Comparison of ENCODE assay signal across 8 cellular contexts in the genomic region with DNA sequence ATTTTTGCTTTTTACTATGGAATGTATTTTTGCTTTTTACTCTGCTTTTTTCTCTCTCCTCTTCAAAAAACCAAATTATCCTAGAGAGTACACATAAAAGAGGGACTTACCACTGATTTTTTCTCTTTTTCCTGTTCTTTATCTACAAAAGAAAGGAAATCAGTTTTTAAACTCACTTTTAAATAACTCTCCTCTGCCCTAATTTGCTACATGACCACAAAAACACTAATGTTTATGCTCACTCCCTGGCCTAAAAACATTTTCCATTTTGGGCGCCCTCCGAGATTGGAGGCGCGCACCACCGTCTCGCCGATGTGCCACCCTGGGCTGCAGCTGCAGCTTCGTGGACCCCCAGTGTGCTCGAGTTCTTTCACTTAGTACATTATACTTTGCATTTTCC. TPM values are rescaled to one million over a fixed set of nuclear protein-coding genes. Genes with fewer than 3 reads are reported as not detected.
DNase-seq lines count a peak whose midpoint lies in the region; ATAC-seq, FAIRE-seq and TF ChIP-seq lines count a peak whose summit lies in the region.

No MANE protein-coding gene starts in this region.

- no peaks in the 10 kb centered on the region for H3K9me3 Mint-ChIP-seq in T-helper 1 cell treated with Interleukin-12 subunit alpha and Interleukin-12 subunit beta and Interleukin-4 antibody, amounts not matched to agents 30 μg/mL and 1 μg/mL, for 36 hours

- H3K27me3 Mint-ChIP-seq in T-helper 1 cell treated with Interleukin-12 subunit alpha and Interleukin-12 subunit beta and Interleukin-4 antibody, amounts not matched to agents 30 μg/mL and 1 μg/mL, for 36 hours (ENCODE audit: low read depth): peaks cover 3% of the 10 kb centered on the region

- intact Hi-C loops in HepG2 (cut with micrococcal nuclease; ENCODE audit: unreplicated experiment): no loop called here
- intact Hi-C loops in head of caudate nucleus (cut with DNase I): no loop called here

- H3K4me1 ChIP-seq in HepG2 (ENCODE audit: insufficient read depth, low read length) (peaks cover 52% of the 10 kb centered on the region), suprapubic skin (peaks cover 53% of the 10 kb centered on the region)

- peak overlapping the region; percentile 88 for H3K27ac Mint-ChIP-seq in T-helper 1 cell treated with Interleukin-12 subunit alpha and Interleukin-12 subunit beta and Interleukin-4 antibody, amounts not matched to agents 30 μg/mL and 1 μg/mL, for 36 hours

- ATAC-seq in HepG2: no peak

- H3K9ac ChIP-seq in HepG2 (ENCODE audit: insufficient read depth, low read depth, low read length): peak overlapping the region; percentile 95

- H3K9me3 ChIP-seq in HepG2 (ENCODE audit: low read length) (no peaks in the 10 kb centered on the region), suprapubic skin (no peaks in the 10 kb centered on the region)

- 98% methylated on average over 9 of the region's 9 CpGs for WGBS in HepG2 (ENCODE audit: low lambda C conversion rate)
- WGBS in suprapubic skin: 56% methylated on average over 9 of the region's 9 CpGs

- CTCF ChIA-PET in HepG2 (lab: Yijun Ruan, JAX; ENCODE audit: low intra/inter-chr PET ratio, low total read pairs): no interaction called here

- H3K4me3 ChIP-seq in HepG2 (replicated peaks in 1 of 3; ENCODE audit: insufficient read depth in 1 of 3, low read depth in 2 of 3, low read length in 3 of 3) (peak overlapping the region in 2 of 3 experiments; percentile 79 to 83; a peak in 5 of 6 replicates), suprapubic skin (peak overlapping the region; percentile 71)

- TF ChIP-seq POLR2A in HepG2 (IDR thresholded peaks at IDR 0.05; ENCODE audit: insufficient read depth in 1 of 2, low read depth in 2 of 2, low read length in 2 of 2) (no peak), suprapubic skin (IDR thresholded peaks at IDR 0.05) (no peak)

- no peaks in the 10 kb centered on the region for H4K20me1 ChIP-seq in HepG2 (ENCODE audit: insufficient read depth, low read length)

- no peak for FAIRE-seq in HepG2 (lab: Jason Lieb, UNC)

- no peak for TF ChIP-seq RAD21 in HepG2 (CRISPR knock-in tag; IDR thresholded peaks at IDR 0.05)

- TF ChIP-seq EP300 in HepG2 (IDR thresholded peaks at IDR 0.05; ENCODE audit: low read depth in 2 of 2, low read length in 2 of 2) (no peak), HepG2 (CRISPR knock-in tag; IDR thresholded peaks at IDR 0.05; ENCODE audit: borderline replicate concordance) (no peak), suprapubic skin (IDR thresholded peaks at IDR 0.05) (no peak)

- no peak overlapping the region for H2AFZ ChIP-seq in HepG2 (ENCODE audit: low read length)

- H3K36me3 ChIP-seq in HepG2 (replicated peaks in 1 of 2; ENCODE audit: control insufficient read depth in 1 of 2, insufficient read depth in 2 of 2, low read length in 2 of 2): no peaks in the 10 kb centered on the region; a peak in 2 of 5 replicates
- H3K36me3 ChIP-seq in suprapubic skin: peaks cover 9% of the 10 kb centered on the region

- DNase-seq in T-helper 1 cell: no peak
- no peak for DNase-seq in HepG2 (ENCODE audit: low spot score)
- DNase-seq in suprapubic skin (ENCODE audit: low spot score in 2 of 2): peak in 1 of 2 donors; percentile 55
- no peak for DNase-seq in DMS 273 treated with DMSO at 0.1 percent for 48 hours (lab: John Stamatoyannopoulos, UW)
- no peak for DNase-seq in cerebellar nuclear complex (lab: John Stamatoyannopoulos, UW)
- no peak for DNase-seq in head of caudate nucleus

- H3K27me3 ChIP-seq in HepG2 (ENCODE audit: control insufficient read depth in 1 of 2, insufficient read depth in 2 of 2, low read length in 2 of 2) (no peaks in the 10 kb centered on the region), suprapubic skin (no peaks in the 10 kb centered on the region)

- BruUV-seq in HepG2 (replicated peaks; lab: Mats Ljungman, UMichigan): no TSS peak

- H3K4me3 Mint-ChIP-seq in T-helper 1 cell treated with Interleukin-12 subunit alpha and Interleukin-12 subunit beta and Interleukin-4 antibody, amounts not matched to agents 30 μg/mL and 1 μg/mL, for 36 hours: peak overlapping the region; percentile 62

- peak overlapping the region; percentile 94 for H3K27ac ChIP-seq in angular gyrus (ENCODE audit: low read depth, low read length)
- H3K27ac ChIP-seq in HepG2 (ENCODE audit: extremely low read length, insufficient read depth, low read length): peak overlapping the region; percentile 87
- H3K27ac ChIP-seq in suprapubic skin: peak overlapping the region; percentile 92

- H3K4me1 Mint-ChIP-seq in T-helper 1 cell treated with Interleukin-12 subunit alpha and Interleukin-12 subunit beta and Interleukin-4 antibody, amounts not matched to agents 30 μg/mL and 1 μg/mL, for 36 hours (ENCODE audit: low read depth): peaks cover 51% of the 10 kb centered on the region

- POLR2A ChIA-PET in HepG2 (lab: Yijun Ruan, JAX): interaction anchor here (0.8 to 2.0 kb wide), 4 partner anchors 10 to 140 kb away, joined by 3 to 5 read pairs (median 4); no protein-coding TSS in a partner anchor

- H3K79me2 ChIP-seq in HepG2 (ENCODE audit: insufficient read depth, low read length): peaks cover 12% of the 10 kb centered on the region

- H3K36me3 Mint-ChIP-seq in T-helper 1 cell treated with Interleukin-12 subunit alpha and Interleukin-12 subunit beta and Interleukin-4 antibody, amounts not matched to agents 30 μg/mL and 1 μg/mL, for 36 hours (ENCODE audit: low read depth): peaks cover 29% of the 10 kb centered on the region

- in situ Hi-C loops in HepG2 (cut with HindIII; ENCODE audit: extremely low pct_ligation_motif_present, low pct_unique_long_range_greater_than_20kb): no loop called here

- H3K4me2 ChIP-seq in HepG2 (ENCODE audit: low read depth, low read length): peak overlapping the region; percentile 95

- no peak for TF ChIP-seq CTCF in HepG2 (CRISPR knock-in tag; IDR thresholded peaks at IDR 0.05)
- TF ChIP-seq CTCF in suprapubic skin (IDR thresholded peaks at IDR 0.05): no peak

RNA-seq across cellular contexts. Expression of a gene that starts 1.1 kb away (rescaled TPM):
- total RNA-seq in HepG2 (2016; rRNA removed; fragmentation: Illumina TruSeq; extraction: Trizol) (18.7 and 19.0 TPM in 2 replicates), suprapubic skin (10 to 100 TPM; 13.6 to 27.0 (median 19.7) TPM)
- total RNA-seq in HepG2 (2016; cell fraction: cytosol; rRNA removed; fragmentation: Illumina TruSeq; extraction: Trizol; ENCODE audit: low read depth): 6.7 and 7.1 TPM in 2 replicates
- 18.5 and 19.5 TPM in 2 replicates for total RNA-seq in HepG2 (2016; cell fraction: insoluble cytoplasmic fraction; rRNA removed; fragmentation: Illumina TruSeq; extraction: Trizol)
- total RNA-seq in HepG2 (2016; cell fraction: membrane; rRNA removed; fragmentation: Illumina TruSeq; extraction: Trizol): 12.7 and 13.2 TPM in 2 replicates
- 24.4 and 27.5 TPM in 2 replicates for total RNA-seq in HepG2 (2016; cell fraction: nucleus; rRNA removed; fragmentation: Illumina TruSeq; extraction: Trizol)
- 21.0 and 30.8 TPM in 2 replicates for polyA plus RNA-seq in HepG2 (2011; rRNA removed)
- polyA plus RNA-seq in HepG2 (2011; cell fraction: cytosol; rRNA removed): 10.3 and 11.7 TPM in 2 replicates
- 74.0 and 103 TPM in 2 replicates for polyA plus RNA-seq in HepG2 (2011; cell fraction: nucleus; rRNA removed)
- 12.9 and 15.4 TPM in 2 replicates for polyA plus RNA-seq in HepG2 (2012)
- polyA plus RNA-seq in HepG2 (2016; cell fraction: cytosol; fragmentation: Illumina TruSeq; extraction: Trizol; ENCODE audit: low read depth): 3.7 and 4.7 TPM in 2 replicates
- polyA plus RNA-seq in HepG2 (2016; cell fraction: insoluble cytoplasmic fraction; fragmentation: Illumina TruSeq; extraction: Trizol; ENCODE audit: low read depth): 15.5 and 18.0 TPM in 2 replicates
- polyA plus RNA-seq in HepG2 (2016; cell fraction: membrane; fragmentation: Illumina TruSeq; extraction: Trizol; ENCODE audit: low read depth): 7.7 and 9.3 TPM in 2 replicates
- 34.2 and 36.3 TPM in 2 replicates for polyA plus RNA-seq in HepG2 (2016; cell fraction: nucleus; fragmentation: Illumina TruSeq; extraction: Trizol; ENCODE audit: insufficient read depth, low read depth)
- 27.6 and 35.2 TPM in 2 replicates for polyA minus RNA-seq in HepG2 (2011; rRNA and poly(A)+ RNA removed; ENCODE audit: low replicate concordance)
- polyA minus RNA-seq in HepG2 (2011; cell fraction: cytosol; rRNA and poly(A)+ RNA removed): 6.0 and 6.2 TPM in 2 replicates
- polyA minus RNA-seq in HepG2 (2011; cell fraction: nucleus; rRNA and poly(A)+ RNA removed): 23.8 and 26.7 TPM in 2 replicates

RNA-seq across cellular contexts. Expression of a gene that starts 3.5 kb away (rescaled TPM):
- total RNA-seq in HepG2 (2016; rRNA removed; fragmentation: Illumina TruSeq; extraction: Trizol): 83.0 and 120 TPM in 2 replicates
- 262 and 384 TPM in 2 replicates for total RNA-seq in HepG2 (2016; cell fraction: cytosol; rRNA removed; fragmentation: Illumina TruSeq; extraction: Trizol; ENCODE audit: low read depth)
- 80.2 and 129 TPM in 2 replicates for total RNA-seq in HepG2 (2016; cell fraction: insoluble cytoplasmic fraction; rRNA removed; fragmentation: Illumina TruSeq; extraction: Trizol)
- 165 and 224 TPM in 2 replicates for total RNA-seq in HepG2 (2016; cell fraction: membrane; rRNA removed; fragmentation: Illumina TruSeq; extraction: Trizol)
- 56.6 and 61.7 TPM in 2 replicates for total RNA-seq in HepG2 (2016; cell fraction: nucleus; rRNA removed; fragmentation: Illumina TruSeq; extraction: Trizol)
- polyA plus RNA-seq in HepG2 (2011; rRNA removed): 152 and 167 TPM in 2 replicates
- 201 and 220 TPM in 2 replicates for polyA plus RNA-seq in HepG2 (2011; cell fraction: cytosol; rRNA removed)
- 45.6 and 74.1 TPM in 2 replicates for polyA plus RNA-seq in HepG2 (2011; cell fraction: nucleus; rRNA removed)
- 78.5 and 108 TPM in 2 replicates for polyA plus RNA-seq in HepG2 (2012)
- polyA plus RNA-seq in HepG2 (2016; cell fraction: cytosol; fragmentation: Illumina TruSeq; extraction: Trizol; ENCODE audit: low read depth): 345 and 456 TPM in 2 replicates
- 86.2 and 89.6 TPM in 2 replicates for polyA plus RNA-seq in HepG2 (2016; cell fraction: insoluble cytoplasmic fraction; fragmentation: Illumina TruSeq; extraction: Trizol; ENCODE audit: low read depth)
- 169 and 229 TPM in 2 replicates for polyA plus RNA-seq in HepG2 (2016; cell fraction: membrane; fragmentation: Illumina TruSeq; extraction: Trizol; ENCODE audit: low read depth)
- polyA plus RNA-seq in HepG2 (2016; cell fraction: nucleus; fragmentation: Illumina TruSeq; extraction: Trizol; ENCODE audit: insufficient read depth, low read depth): 90.2 and 116 TPM in 2 replicates
- 41.9 and 49.9 TPM in 2 replicates for polyA minus RNA-seq in HepG2 (2011; rRNA and poly(A)+ RNA removed; ENCODE audit: low replicate concordance)
- 32.4 and 34.8 TPM in 2 replicates for polyA minus RNA-seq in HepG2 (2011; cell fraction: cytosol; rRNA and poly(A)+ RNA removed)
- 23.4 and 35.9 TPM in 2 replicates for polyA minus RNA-seq in HepG2 (2011; cell fraction: nucleus; rRNA and poly(A)+ RNA removed)
- 10 to 100 TPM; 15.4 to 33.7 (median 21.4) TPM for total RNA-seq in suprapubic skin

RNA-seq across cellular contexts. Expression of a gene that starts 17.4 kb away (rescaled TPM):
- total RNA-seq in HepG2 (2016; rRNA removed; fragmentation: Illumina TruSeq; extraction: Trizol) (1.7 and 1.9 TPM in 2 replicates), suprapubic skin (1 to 10 TPM in 3 of 4 donors, under 1 TPM in 1; 0.97 to 1.6 (median 1.5) TPM)
- 0.30 TPM in 1 of 2 replicates, not detected in the other for total RNA-seq in HepG2 (2016; cell fraction: cytosol; rRNA removed; fragmentation: Illumina TruSeq; extraction: Trizol; ENCODE audit: low read depth)
- 2.0 TPM in 2 replicates for total RNA-seq in HepG2 (2016; cell fraction: insoluble cytoplasmic fraction; rRNA removed; fragmentation: Illumina TruSeq; extraction: Trizol)
- 0.77 and 0.93 TPM in 2 replicates for total RNA-seq in HepG2 (2016; cell fraction: membrane; rRNA removed; fragmentation: Illumina TruSeq; extraction: Trizol)
- total RNA-seq in HepG2 (2016; cell fraction: nucleus; rRNA removed; fragmentation: Illumina TruSeq; extraction: Trizol): 1.3 and 1.6 TPM in 2 replicates
- 2.9 and 3.0 TPM in 2 replicates for polyA plus RNA-seq in HepG2 (2011; rRNA removed)
- 2.0 and 3.6 TPM in 2 replicates for polyA plus RNA-seq in HepG2 (2011; cell fraction: cytosol; rRNA removed)
- polyA plus RNA-seq in HepG2 (2011; cell fraction: nucleus; rRNA removed): 3.5 and 4.0 TPM in 2 replicates
- 2.3 and 2.4 TPM in 2 replicates for polyA plus RNA-seq in HepG2 (2012)
- 0.19 TPM in 1 of 2 replicates, not detected in the other for polyA plus RNA-seq in HepG2 (2016; cell fraction: cytosol; fragmentation: Illumina TruSeq; extraction: Trizol; ENCODE audit: low read depth)
- 1.5 and 2.0 TPM in 2 replicates for polyA plus RNA-seq in HepG2 (2016; cell fraction: insoluble cytoplasmic fraction; fragmentation: Illumina TruSeq; extraction: Trizol; ENCODE audit: low read depth)
- polyA plus RNA-seq in HepG2 (2016; cell fraction: membrane; fragmentation: Illumina TruSeq; extraction: Trizol; ENCODE audit: low read depth): 0.64 and 0.72 TPM in 2 replicates
- polyA plus RNA-seq in HepG2 (2016; cell fraction: nucleus; fragmentation: Illumina TruSeq; extraction: Trizol; ENCODE audit: insufficient read depth, low read depth): 2.1 TPM in 2 replicates
- polyA minus RNA-seq in HepG2 (2011; rRNA and poly(A)+ RNA removed; ENCODE audit: low replicate concordance): 2.2 and 5.1 TPM in 2 replicates
- 2.7 and 3.4 TPM in 2 replicates for polyA minus RNA-seq in HepG2 (2011; cell fraction: cytosol; rRNA and poly(A)+ RNA removed)
- 3.2 and 6.3 TPM in 2 replicates for polyA minus RNA-seq in HepG2 (2011; cell fraction: nucleus; rRNA and poly(A)+ RNA removed)

RNA-seq across cellular contexts. Expression of a gene that starts 30.4 kb away (rescaled TPM):
- not detected in 2 replicates for total RNA-seq in HepG2 (2016; rRNA removed; fragmentation: Illumina TruSeq; extraction: Trizol)
- total RNA-seq in HepG2 (2016; cell fraction: cytosol; rRNA removed; fragmentation: Illumina TruSeq; extraction: Trizol; ENCODE audit: low read depth): not detected in 2 replicates
- not detected in 2 replicates for total RNA-seq in HepG2 (2016; cell fraction: insoluble cytoplasmic fraction; rRNA removed; fragmentation: Illumina TruSeq; extraction: Trizol)
- not detected in 2 replicates for total RNA-seq in HepG2 (2016; cell fraction: membrane; rRNA removed; fragmentation: Illumina TruSeq; extraction: Trizol)
- total RNA-seq in HepG2 (2016; cell fraction: nucleus; rRNA removed; fragmentation: Illumina TruSeq; extraction: Trizol): not detected in 2 replicates
- polyA plus RNA-seq in HepG2 (2011; rRNA removed): not detected in 2 replicates
- polyA plus RNA-seq in HepG2 (2011; cell fraction: cytosol; rRNA removed): not detected in 2 replicates
- polyA plus RNA-seq in HepG2 (2011; cell fraction: nucleus; rRNA removed): not detected in 2 replicates
- polyA plus RNA-seq in HepG2 (2012): not detected in 2 replicates
- polyA plus RNA-seq in HepG2 (2016; cell fraction: cytosol; fragmentation: Illumina TruSeq; extraction: Trizol; ENCODE audit: low read depth): not detected in 2 replicates
- not detected in 2 replicates for polyA plus RNA-seq in HepG2 (2016; cell fraction: insoluble cytoplasmic fraction; fragmentation: Illumina TruSeq; extraction: Trizol; ENCODE audit: low read depth)
- polyA plus RNA-seq in HepG2 (2016; cell fraction: membrane; fragmentation: Illumina TruSeq; extraction: Trizol; ENCODE audit: low read depth): not detected in 2 replicates
- not detected in 2 replicates for polyA plus RNA-seq in HepG2 (2016; cell fraction: nucleus; fragmentation: Illumina TruSeq; extraction: Trizol; ENCODE audit: insufficient read depth, low read depth)
- not detected in 2 replicates for polyA minus RNA-seq in HepG2 (2011; rRNA and poly(A)+ RNA removed; ENCODE audit: low replicate concordance)
- polyA minus RNA-seq in HepG2 (2011; cell fraction: cytosol; rRNA and poly(A)+ RNA removed): not detected in 2 replicates
- not detected in 2 replicates for polyA minus RNA-seq in HepG2 (2011; cell fraction: nucleus; rRNA and poly(A)+ RNA removed)
- not detected for total RNA-seq in suprapubic skin

RNA-seq across cellular contexts. Expression of a gene that starts 55.6 kb away (rescaled TPM):
- total RNA-seq in HepG2 (2016; rRNA removed; fragmentation: Illumina TruSeq; extraction: Trizol): 20.6 and 29.2 TPM in 2 replicates
- total RNA-seq in HepG2 (2016; cell fraction: cytosol; rRNA removed; fragmentation: Illumina TruSeq; extraction: Trizol; ENCODE audit: low read depth): 14.7 and 15.6 TPM in 2 replicates
- total RNA-seq in HepG2 (2016; cell fraction: insoluble cytoplasmic fraction; rRNA removed; fragmentation: Illumina TruSeq; extraction: Trizol): 18.9 and 30.0 TPM in 2 replicates
- 39.9 and 42.8 TPM in 2 replicates for total RNA-seq in HepG2 (2016; cell fraction: membrane; rRNA removed; fragmentation: Illumina TruSeq; extraction: Trizol)
- total RNA-seq in HepG2 (2016; cell fraction: nucleus; rRNA removed; fragmentation: Illumina TruSeq; extraction: Trizol): 19.8 and 22.0 TPM in 2 replicates
- 48.7 and 62.0 TPM in 2 replicates for polyA plus RNA-seq in HepG2 (2011; rRNA removed)
- 53.5 and 62.3 TPM in 2 replicates for polyA plus RNA-seq in HepG2 (2011; cell fraction: cytosol; rRNA removed)
- polyA plus RNA-seq in HepG2 (2011; cell fraction: nucleus; rRNA removed): 50.7 and 56.5 TPM in 2 replicates
- 36.1 and 48.8 TPM in 2 replicates for polyA plus RNA-seq in HepG2 (2012)
- 21.8 and 24.0 TPM in 2 replicates for polyA plus RNA-seq in HepG2 (2016; cell fraction: cytosol; fragmentation: Illumina TruSeq; extraction: Trizol; ENCODE audit: low read depth)
- polyA plus RNA-seq in HepG2 (2016; cell fraction: insoluble cytoplasmic fraction; fragmentation: Illumina TruSeq; extraction: Trizol; ENCODE audit: low read depth): 31.5 and 37.2 TPM in 2 replicates
- 48.5 and 52.0 TPM in 2 replicates for polyA plus RNA-seq in HepG2 (2016; cell fraction: membrane; fragmentation: Illumina TruSeq; extraction: Trizol; ENCODE audit: low read depth)
- polyA plus RNA-seq in HepG2 (2016; cell fraction: nucleus; fragmentation: Illumina TruSeq; extraction: Trizol; ENCODE audit: insufficient read depth, low read depth): 51.6 and 59.3 TPM in 2 replicates
- 1.7 and 102 TPM in 2 replicates for polyA minus RNA-seq in HepG2 (2011; rRNA and poly(A)+ RNA removed; ENCODE audit: low replicate concordance)
- 14.7 and 19.2 TPM in 2 replicates for polyA minus RNA-seq in HepG2 (2011; cell fraction: cytosol; rRNA and poly(A)+ RNA removed)
- 16.0 and 25.4 TPM in 2 replicates for polyA minus RNA-seq in HepG2 (2011; cell fraction: nucleus; rRNA and poly(A)+ RNA removed)
- 10 to 100 TPM in 2 of 4 donors, 1 to 10 TPM in 2; 6.5 to 15.5 (median 9.2) TPM for total RNA-seq in suprapubic skin
